Comparison of ENCODE assay signal across 20 cellular contexts in the genomic region with DNA sequence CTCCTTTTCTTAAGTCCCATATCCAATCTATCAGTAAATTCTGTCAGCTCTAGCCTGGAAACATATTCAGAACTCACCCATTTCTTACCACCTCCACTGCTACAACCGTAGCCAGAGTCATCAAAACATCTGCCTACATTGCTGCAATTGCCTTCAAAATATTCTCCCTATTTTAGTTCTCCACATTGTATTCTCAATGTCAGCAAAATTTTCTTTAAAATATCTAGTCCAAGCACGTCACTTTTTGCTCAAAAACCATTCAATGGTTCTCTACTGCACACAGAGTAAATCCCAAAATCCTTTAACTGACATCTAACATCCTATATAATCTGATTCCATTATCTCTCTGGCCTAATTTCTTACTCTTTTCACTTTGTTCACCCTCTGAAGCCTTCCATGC.
DNase-seq lines count a peak whose midpoint lies in the region; ATAC-seq and TF ChIP-seq lines count a peak whose summit lies in the region.
"Had no signal": no experiment of that assay in that cellular context is flagged by ENCODE, and none has a peak within 500 bp of the region (broad histone marks: within the 10 kb centered on the region; RNA-seq: fewer than 3 reads in every experiment).

No MANE protein-coding gene starts in this region.

- no peaks in the 10 kb centered on the region for H3K79me2 ChIP-seq in DND-41 (ENCODE audit: insufficient read depth, low read length)
- H3K79me2 ChIP-seq in MM.1S (ENCODE audit: low read length), result no peaks in the 10 kb centered on the region
- H3K79me2 ChIP-seq in OCI-LY3 (ENCODE audit: low read length), result no peaks in the 10 kb centered on the region

- H3K9me3 ChIP-seq in DND-41 (ENCODE audit: insufficient read depth, low read length, severe bottlenecking), result no peaks in the 10 kb centered on the region
- H3K9me3 ChIP-seq in MM.1S (replicated peaks; ENCODE audit: insufficient read depth, low read length), result no peaks in the 10 kb centered on the region
- no peaks in the 10 kb centered on the region for H3K9me3 ChIP-seq in OCI-LY3 (ENCODE audit: insufficient read depth, low read length)
- H3K9me3 ChIP-seq: BE2C, BLaER1 had no signal

- H3K36me3 ChIP-seq in DND-41 (ENCODE audit: insufficient read depth, low read length) (no peaks in the 10 kb centered on the region), MM.1S (replicated peaks; ENCODE audit: insufficient read depth, low read length) (no peaks in the 10 kb centered on the region), OCI-LY3 (replicated peaks; ENCODE audit: low read depth, low read length) (no peaks in the 10 kb centered on the region)
- H3K36me3 ChIP-seq: BE2C, BLaER1 had no signal

- H3K9me2 ChIP-seq in MM.1S (replicated peaks; ENCODE audit: insufficient read depth, low read length), result no peaks in the 10 kb centered on the region

- peak overlapping the region; percentile 14; the same call in 1 of the 2 replicates for H3K4me2 ChIP-seq in DND-41 (ENCODE audit: insufficient read depth, low read length)
- peak overlapping the region; percentile 19; the same call in 1 of the 2 replicates for H3K4me2 ChIP-seq in MM.1S (ENCODE audit: low read depth, low read length)
- H3K4me2 ChIP-seq in OCI-LY3 (ENCODE audit: low read length), result peak overlapping the region; percentile 61
- H3K4me2 ChIP-seq: BLaER1 had no signal

- H3K4me1 Mint-ChIP-seq in T-helper 2 cell treated with Interferon-gamma antibody and Interleukin-4, amounts not matched to agents 5 μg/mL and 100 μg/mL, for 36 hours (ENCODE audit: low read depth), result no peaks in the 10 kb centered on the region
- H3K4me1 Mint-ChIP-seq: CD14-positive monocyte; CD4-positive, alpha-beta memory T cell; CD4-positive, CD25-positive, alpha-beta regulatory T cell had no signal

- TF ChIP-seq CTCF in DND-41 (IDR thresholded peaks at IDR 0.05; ENCODE audit: borderline replicate concordance, extremely low read depth, low read length, poor library complexity, severe bottlenecking) (no peak), MM.1S (IDR thresholded peaks at IDR 0.05; ENCODE audit: low read length) (no peak), OCI-LY3 (IDR thresholded peaks at IDR 0.05; ENCODE audit: low read depth, low read length) (no peak)

- no peaks in the 10 kb centered on the region for H3K27me3 ChIP-seq in DND-41 (ENCODE audit: insufficient read depth, low read length, poor library complexity)
- no peaks in the 10 kb centered on the region for H3K27me3 ChIP-seq in MM.1S (replicated peaks; ENCODE audit: insufficient read depth, low read length)
- no peaks in the 10 kb centered on the region for H3K27me3 ChIP-seq in OCI-LY3 (ENCODE audit: low read depth, low read length)
- H3K27me3 ChIP-seq: BE2C, BLaER1 had no signal

- no peaks in the 10 kb centered on the region for H4K20me1 ChIP-seq in DND-41 (ENCODE audit: insufficient read depth, low read length)
- no peaks in the 10 kb centered on the region for H4K20me1 ChIP-seq in MM.1S (ENCODE audit: insufficient read depth, low read length)
- H4K20me1 ChIP-seq in OCI-LY3 (ENCODE audit: insufficient read depth, low read length), result no peaks in the 10 kb centered on the region
- H4K20me1 ChIP-seq: BLaER1 had no signal

- no peak overlapping the region for H3K9ac ChIP-seq in DND-41 (ENCODE audit: low read depth, low read length)
- H3K9ac ChIP-seq in MM.1S (ENCODE audit: low read length), result no peak overlapping the region
- no peak overlapping the region for H3K9ac ChIP-seq in OCI-LY3 (ENCODE audit: low read length)
- H3K9ac ChIP-seq: BLaER1 had no signal

- ATAC-seq in DND-41 (ENCODE audit: insufficient read depth, low read depth), result no peak

- no peaks in the 10 kb centered on the region for H3K27me3 Mint-ChIP-seq in T-helper 2 cell treated with Interferon-gamma antibody and Interleukin-4, amounts not matched to agents 5 μg/mL and 100 μg/mL, for 36 hours (ENCODE audit: low read depth)
- H3K27me3 Mint-ChIP-seq: CD4-positive, CD25-positive, alpha-beta regulatory T cell had no signal

- no peaks in the 10 kb centered on the region for H3K4me1 ChIP-seq in DND-41 (ENCODE audit: insufficient read depth, low read length)
- H3K4me1 ChIP-seq in MM.1S (ENCODE audit: low read length), result no peaks in the 10 kb centered on the region
- peaks cover 13% of the 10 kb centered on the region for H3K4me1 ChIP-seq in OCI-LY3 (ENCODE audit: low read length)
- H3K4me1 ChIP-seq: BE2C, BLaER1 had no signal

- no peak for DNase-seq in DND-41
- DNase-seq in MM.1S, result no peak
- no peak for DNase-seq in Kasumi-1 (lab: John Stamatoyannopoulos, UW)
- DNase-seq in T-helper 2 cell treated with Interferon-gamma antibody and Interleukin-4, amounts not matched to agents 5 μg/mL and 100 μg/mL, for 36 hours (ENCODE audit: low spot score), result no peak
- DNase-seq: 8988T; ACHN; BE2C; C1 segment of cervical spinal cord; CD4-positive, alpha-beta memory T cell; CD4-positive, CD25-positive, alpha-beta regulatory T cell; CD8-positive, alpha-beta memory T cell; COR-L47; DMS 273 treated with DMSO at 0.1 percent for 48 hours; DMS153; DMS53; DMS79; GF-D8 had no signal

- no peak overlapping the region for H3K4me3 Mint-ChIP-seq in T-helper 2 cell treated with Interferon-gamma antibody and Interleukin-4, amounts not matched to agents 5 μg/mL and 100 μg/mL, for 36 hours
- H3K4me3 Mint-ChIP-seq: CD14-positive monocyte; CD4-positive, CD25-positive, alpha-beta regulatory T cell; CD8-positive, alpha-beta memory T cell had no signal

- no peaks in the 10 kb centered on the region for H3K36me3 Mint-ChIP-seq in T-helper 2 cell treated with Interferon-gamma antibody and Interleukin-4, amounts not matched to agents 5 μg/mL and 100 μg/mL, for 36 hours (ENCODE audit: low read depth)
- H3K36me3 Mint-ChIP-seq: CD14-positive monocyte; CD4-positive, alpha-beta memory T cell; CD4-positive, CD25-positive, alpha-beta regulatory T cell had no signal

- H3K27ac Mint-ChIP-seq in T-helper 2 cell treated with Interferon-gamma antibody and Interleukin-4, amounts not matched to agents 5 μg/mL and 100 μg/mL, for 36 hours, result no peak overlapping the region
- H3K27ac Mint-ChIP-seq: CD14-positive monocyte; CD4-positive, alpha-beta memory T cell; CD4-positive, CD25-positive, alpha-beta regulatory T cell; CD8-positive, alpha-beta memory T cell had no signal

- H2AFZ ChIP-seq in DND-41 (ENCODE audit: low read depth, low read length) (no peak overlapping the region), MM.1S (ENCODE audit: low read length) (no peak overlapping the region), OCI-LY3 (ENCODE audit: low read depth, low read length) (no peak overlapping the region)

- H3K4me3 ChIP-seq in DND-41 (ENCODE audit: low read depth in 1 of 2, low read length in 2 of 2) (no peak overlapping the region), MM.1S (ENCODE audit: low read length) (no peak overlapping the region), OCI-LY3 (ENCODE audit: low read length) (no peak overlapping the region)
- H3K4me3 ChIP-seq: BLaER1 had no signal

- no peaks in the 10 kb centered on the region for H3F3A ChIP-seq in MM.1S (ENCODE audit: insufficient read depth, low read length)

- H3K9me3 Mint-ChIP-seq in T-helper 2 cell treated with Interferon-gamma antibody and Interleukin-4, amounts not matched to agents 5 μg/mL and 100 μg/mL, for 36 hours, result no peaks in the 10 kb centered on the region
- H3K9me3 Mint-ChIP-seq: CD4-positive, CD25-positive, alpha-beta regulatory T cell had no signal

- H3K27ac ChIP-seq in DND-41 (ENCODE audit: low read length) (no peak overlapping the region), MM.1S (ENCODE audit: low read length) (no peak overlapping the region), OCI-LY3 (ENCODE audit: low read length) (no peak overlapping the region)
- H3K27ac ChIP-seq: BLaER1 had no signal
